Comparison of ENCODE assay signal across 8 cellular contexts in the genomic region with DNA sequence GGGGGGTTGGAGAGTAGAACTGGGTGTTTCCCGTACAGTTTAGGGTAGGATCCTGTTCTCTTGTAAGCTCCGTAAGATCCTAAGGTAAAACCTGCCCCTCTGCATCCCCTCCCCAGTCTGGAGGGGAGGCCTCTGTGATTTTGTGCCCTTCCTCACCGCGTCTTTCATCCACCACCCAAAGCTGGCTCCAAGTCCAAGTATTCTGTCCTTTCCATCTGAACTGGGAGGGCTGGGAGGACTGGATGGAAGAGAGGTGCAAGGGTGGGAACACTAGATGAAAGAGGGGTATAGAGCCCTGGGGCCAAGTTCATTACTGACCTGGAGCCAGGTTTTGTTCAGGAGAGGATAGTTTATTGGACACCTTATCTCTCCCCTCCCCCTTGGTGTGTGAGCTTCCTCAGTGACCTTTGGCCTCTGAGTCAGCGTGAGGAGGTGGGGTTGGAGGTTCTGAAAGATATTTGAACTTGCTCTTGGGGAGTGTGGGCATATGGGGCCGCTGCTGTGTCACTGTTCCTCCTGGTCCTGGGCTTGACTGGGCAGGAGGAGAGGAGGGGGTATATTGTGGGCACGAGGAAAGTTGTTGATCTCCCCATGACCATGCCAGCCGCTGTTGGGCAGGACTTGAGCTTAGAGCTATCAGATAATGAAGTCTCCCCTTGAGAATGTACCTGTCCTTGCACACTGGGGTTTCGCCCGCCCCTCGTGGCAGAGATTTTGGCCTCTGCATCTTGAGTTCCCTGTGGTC. TPM values are rescaled to one million over a fixed set of nuclear protein-coding genes. Genes with fewer than 3 reads are reported as not detected.
DNase-seq lines count a peak whose midpoint lies in the region; ATAC-seq and TF ChIP-seq lines count a peak whose summit lies in the region.

No MANE protein-coding gene starts in this region.

- H3K9me3 Mint-ChIP-seq in T-cell: no peaks in the 10 kb centered on the region

- H3K27me3 ChIP-seq in iPS-18a (ENCODE audit: control insufficient read depth, insufficient read depth, low read length) (peaks cover 8% of the 10 kb centered on the region), smooth muscle cell (ENCODE audit: low read depth) (no peaks in the 10 kb centered on the region)

- peak overlapping the region; percentile 98 to 99 (median 98) for H3K4me3 Mint-ChIP-seq in T-cell

- 23% methylated on average over 11 of the region's 11 CpGs for WGBS in smooth muscle cell (ENCODE audit: low lambda C conversion rate)

- no peaks in the 10 kb centered on the region for H3K36me3 Mint-ChIP-seq in T-cell

- H3K79me2 ChIP-seq in smooth muscle cell (ENCODE audit: low read depth): peaks cover 65% of the 10 kb centered on the region

- H3K4me3 ChIP-seq in HFF-Myc (replicated peaks; ENCODE audit: low read depth, low read length) (peak overlapping the region; percentile 99), iPS-18a (ENCODE audit: low read length) (peak overlapping the region; percentile 74), smooth muscle cell (peak overlapping the region; percentile 76)

- peak; percentile 77 for DNase-seq in AG08396 (ENCODE audit: low spot score)
- DNase-seq in HFF-Myc (ENCODE audit: extremely low read depth, low read depth): no peak
- peak in 33 of 34 experiments; percentile 42 to 77 (median 61) for DNase-seq in T-cell
- DNase-seq in smooth muscle cell (lab: John Stamatoyannopoulos, UW; ENCODE audit: unreplicated experiment): no peak
- no peak for DNase-seq in germinal center (ENCODE audit: low spot score)

- H3K27ac ChIP-seq in angular gyrus (ENCODE audit: low read depth, low read length) (peak overlapping the region; percentile 8), iPS-18a (ENCODE audit: low read length) (peak overlapping the region; percentile 17), smooth muscle cell (ENCODE audit: low read depth) (peak overlapping the region; percentile 57)

- H3F3A ChIP-seq in smooth muscle cell (ENCODE audit: low read depth): peaks cover 15% of the 10 kb centered on the region

- H3K9ac ChIP-seq in iPS-18a (ENCODE audit: low read length) (peak overlapping the region; percentile 61), smooth muscle cell (ENCODE audit: low read depth) (peak overlapping the region; percentile 86)

- peak overlapping the region; percentile 86 to 95 for H3K27ac Mint-ChIP-seq in T-cell

- H3K27me3 Mint-ChIP-seq in T-cell: peaks cover 0 to 1% of the 10 kb centered on the region in 2 donors

- H4K20me1 ChIP-seq in smooth muscle cell (ENCODE audit: low read depth): peaks cover 57% of the 10 kb centered on the region

- POLR2A ChIA-PET in T-cell (lab: Charles Lee): no interaction called here

- H3K36me3 ChIP-seq in iPS-18a (ENCODE audit: control insufficient read depth, low read depth, low read length) (no peaks in the 10 kb centered on the region), smooth muscle cell (ENCODE audit: low read depth) (no peaks in the 10 kb centered on the region)

- peak overlapping the region; percentile 97 for H3K4me2 ChIP-seq in smooth muscle cell

- CTCF ChIA-PET in T-cell (lab: Charles Lee): interaction anchor here (0.5 to 3.2 kb wide), 10 partner anchors 18 to 282 kb away, joined by 3 to 35 read pairs (median 4); a partner anchor contains a TSS

- no peak overlapping the region for H2AFZ ChIP-seq in smooth muscle cell (ENCODE audit: low read depth)

- H3K9me3 ChIP-seq in iPS-18a (ENCODE audit: control insufficient read depth, low read depth, low read length): no peaks in the 10 kb centered on the region
- H3K9me3 ChIP-seq in smooth muscle cell (replicated peaks; ENCODE audit: low read depth): no peaks in the 10 kb centered on the region

- TF ChIP-seq CTCF in HFF-Myc (IDR thresholded peaks at IDR 0.05; ENCODE audit: low read depth, low read length, missing control alignments) (no peak), smooth muscle cell (IDR thresholded peaks at IDR 0.05; ENCODE audit: borderline replicate concordance, insufficient read depth, poor library complexity, severe bottlenecking) (no peak)

- H3K4me1 ChIP-seq in iPS-18a (ENCODE audit: control insufficient read depth, low read depth, low read length) (peaks cover 23% of the 10 kb centered on the region), smooth muscle cell (ENCODE audit: low read depth) (peaks cover 18% of the 10 kb centered on the region)

- ATAC-seq in T-cell (replicated peaks in 1 of 4): peak; percentile 9 to 30 (median 27)
- no peak for ATAC-seq in HG02852 (IDR thresholded peaks at IDR 0.05; ENCODE audit: unreplicated experiment)

- H3K4me1 Mint-ChIP-seq in T-cell: peaks cover 66 to 77% (median 69%) of the 10 kb centered on the region in 3 donors

RNA-seq across cellular contexts. Expression of a gene that starts 1.6 kb away (rescaled TPM):
- total RNA-seq in T-cell: 100 to 1,000 TPM in 4 of 5 donors, 10 to 100 TPM in 1; 97.2 to 157 (median 122) TPM
- total RNA-seq in smooth muscle cell: 108 and 133 TPM in 2 replicates
- 120 and 130 TPM in 2 replicates for polyA plus RNA-seq in smooth muscle cell

RNA-seq across cellular contexts. Expression of a gene that starts 17.9 kb away (rescaled TPM):
- total RNA-seq in T-cell: 1,000 to 10,000 TPM; 1,638 to 2,124 (median 1,743) TPM
- total RNA-seq in smooth muscle cell: 1,675 and 1,715 TPM in 2 replicates
- 435 and 499 TPM in 2 replicates for polyA plus RNA-seq in smooth muscle cell

RNA-seq across cellular contexts. Expression of a gene that starts 46.3 kb away (rescaled TPM):
- total RNA-seq in T-cell (10 to 100 TPM; 31.5 to 45.8 (median 44.3) TPM), smooth muscle cell (9.2 and 26.0 TPM in 2 replicates)
- polyA plus RNA-seq in smooth muscle cell: 11.0 and 17.2 TPM in 2 replicates

Comparison
In these comparisons a context has a peak if more than half of its experiments do, and no peak if none do; other contexts are left out.
1. DNase-seq: peak in AG08396 (single experiment) and T-cell (33 of 34); none in HFF-Myc (single experiment), smooth muscle cell (single experiment) and germinal center (single experiment).
2. Peak in every context shown above with its lines, with median percentiles within 50 percentile points of each other: H3K4me3 ChIP-seq and H3K27ac ChIP-seq.